ENCODE assay signal across 1 cellular context in genomic region chr21:25564349-25564948, GRCh38.
TF ChIP-seq lines count a peak whose summit lies in the region.

No MANE protein-coding gene starts in this region.

TF ChIP-seq in HepG2, 621 proteins besides CTCF, POLR2A, EP300 and RAD21:
- TF ChIP-seq NCOA1 (CRISPR knock-in tag; IDR thresholded peaks at IDR 0.05) (no peak), EZH2 (conservative IDR thresholded peaks at IDR 0.05; ENCODE audit: low read depth, low read length) (no peak), ZNF678 (CRISPR knock-in tag; IDR thresholded peaks at IDR 0.05) (no peak), NFKB2 (CRISPR knock-in tag; IDR thresholded peaks at IDR 0.05; ENCODE audit: borderline replicate concordance) (no peak), DBP (CRISPR knock-in tag; IDR thresholded peaks at IDR 0.05; ENCODE audit: not compliant biosample characterization) (no peak), PAWR (CRISPR knock-in tag; IDR thresholded peaks at IDR 0.05; ENCODE audit: borderline replicate concordance) (no peak), ZNF17 (CRISPR knock-in tag; IDR thresholded peaks at IDR 0.05) (no peak), EED (CRISPR knock-in tag; IDR thresholded peaks at IDR 0.05) (no peak), E2F1 (CRISPR knock-in tag; IDR thresholded peaks at IDR 0.05) (no peak), ZSCAN21 (CRISPR knock-in tag; IDR thresholded peaks at IDR 0.05; ENCODE audit: borderline replicate concordance) (no peak), ZKSCAN8 (CRISPR knock-in tag; IDR thresholded peaks at IDR 0.05; ENCODE audit: borderline replicate concordance) (no peak), ZNF703 (CRISPR knock-in tag; IDR thresholded peaks at IDR 0.05; ENCODE audit: borderline replicate concordance) (no peak), ZBTB25 (CRISPR knock-in tag; IDR thresholded peaks at IDR 0.05) (no peak), KDM1A (CRISPR knock-in tag; IDR thresholded peaks at IDR 0.05) (no peak), YEATS4 (CRISPR knock-in tag; IDR thresholded peaks at IDR 0.05; ENCODE audit: borderline replicate concordance) (no peak), REXO4 (CRISPR knock-in tag; IDR thresholded peaks at IDR 0.05; ENCODE audit: borderline replicate concordance) (no peak), DR1 (CRISPR knock-in tag; IDR thresholded peaks at IDR 0.05) (no peak)
- TF ChIP-seq, protein P1, sequence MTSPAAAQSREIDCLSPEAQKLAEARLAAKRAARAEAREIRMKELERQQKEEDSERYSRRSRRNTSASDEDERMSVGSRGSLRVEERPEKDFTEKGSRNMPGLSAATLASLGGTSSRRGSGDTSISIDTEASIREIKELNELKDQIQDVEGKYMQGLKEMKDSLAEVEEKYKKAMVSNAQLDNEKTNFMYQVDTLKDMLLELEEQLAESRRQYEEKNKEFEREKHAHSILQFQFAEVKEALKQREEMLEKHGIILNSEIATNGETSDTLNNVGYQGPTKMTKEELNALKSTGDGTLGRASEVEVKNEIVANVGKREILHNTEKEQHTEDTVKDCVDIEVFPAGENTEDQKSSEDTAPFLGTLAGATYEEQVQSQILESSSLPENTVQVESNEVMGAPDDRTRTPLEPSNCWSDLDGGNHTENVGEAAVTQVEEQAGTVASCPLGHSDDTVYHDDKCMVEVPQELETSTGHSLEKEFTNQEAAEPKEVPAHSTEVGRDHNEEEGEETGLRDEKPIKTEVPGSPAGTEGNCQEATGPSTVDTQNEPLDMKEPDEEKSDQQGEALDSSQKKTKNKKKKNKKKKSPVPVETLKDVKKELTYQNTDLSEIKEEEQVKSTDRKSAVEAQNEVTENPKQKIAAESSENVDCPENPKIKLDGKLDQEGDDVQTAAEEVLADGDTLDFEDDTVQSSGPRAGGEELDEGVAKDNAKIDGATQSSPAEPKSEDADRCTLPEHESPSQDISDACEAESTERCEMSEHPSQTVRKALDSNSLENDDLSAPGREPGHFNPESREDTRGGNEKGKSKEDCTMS (CRISPR knock-in tag; conservative IDR thresholded peaks at IDR 0.05), result no peak
- TF ChIP-seq, protein P2, sequence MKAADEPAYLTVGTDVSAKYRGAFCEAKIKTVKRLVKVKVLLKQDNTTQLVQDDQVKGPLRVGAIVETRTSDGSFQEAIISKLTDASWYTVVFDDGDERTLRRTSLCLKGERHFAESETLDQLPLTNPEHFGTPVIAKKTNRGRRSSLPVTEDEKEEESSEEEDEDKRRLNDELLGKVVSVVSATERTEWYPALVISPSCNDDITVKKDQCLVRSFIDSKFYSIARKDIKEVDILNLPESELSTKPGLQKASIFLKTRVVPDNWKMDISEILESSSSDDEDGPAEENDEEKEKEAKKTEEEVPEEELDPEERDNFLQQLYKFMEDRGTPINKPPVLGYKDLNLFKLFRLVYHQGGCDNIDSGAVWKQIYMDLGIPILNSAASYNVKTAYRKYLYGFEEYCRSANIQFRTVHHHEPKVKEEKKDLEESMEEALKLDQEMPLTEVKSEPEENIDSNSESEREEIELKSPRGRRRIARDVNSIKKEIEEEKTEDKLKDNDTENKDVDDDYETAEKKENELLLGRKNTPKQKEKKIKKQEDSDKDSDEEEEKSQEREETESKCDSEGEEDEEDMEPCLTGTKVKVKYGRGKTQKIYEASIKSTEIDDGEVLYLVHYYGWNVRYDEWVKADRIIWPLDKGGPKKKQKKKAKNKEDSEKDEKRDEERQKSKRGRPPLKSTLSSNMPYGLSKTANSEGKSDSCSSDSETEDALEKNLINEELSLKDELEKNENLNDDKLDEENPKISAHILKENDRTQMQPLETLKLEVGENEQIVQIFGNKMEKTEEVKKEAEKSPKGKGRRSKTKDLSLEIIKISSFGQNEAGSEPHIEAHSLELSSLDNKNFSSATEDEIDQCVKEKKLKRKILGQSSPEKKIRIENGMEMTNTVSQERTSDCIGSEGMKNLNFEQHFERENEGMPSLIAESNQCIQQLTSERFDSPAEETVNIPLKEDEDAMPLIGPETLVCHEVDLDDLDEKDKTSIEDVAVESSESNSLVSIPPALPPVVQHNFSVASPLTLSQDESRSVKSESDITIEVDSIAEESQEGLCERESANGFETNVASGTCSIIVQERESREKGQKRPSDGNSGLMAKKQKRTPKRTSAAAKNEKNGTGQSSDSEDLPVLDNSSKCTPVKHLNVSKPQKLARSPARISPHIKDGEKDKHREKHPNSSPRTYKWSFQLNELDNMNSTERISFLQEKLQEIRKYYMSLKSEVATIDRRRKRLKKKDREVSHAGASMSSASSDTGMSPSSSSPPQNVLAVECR (CRISPR knock-in tag; IDR thresholded peaks at IDR 0.05; ENCODE audit: borderline replicate concordance), result no peak
TF ChIP-seq in HepG2: peak in this region for 0.
